In the genomic region with DNA sequence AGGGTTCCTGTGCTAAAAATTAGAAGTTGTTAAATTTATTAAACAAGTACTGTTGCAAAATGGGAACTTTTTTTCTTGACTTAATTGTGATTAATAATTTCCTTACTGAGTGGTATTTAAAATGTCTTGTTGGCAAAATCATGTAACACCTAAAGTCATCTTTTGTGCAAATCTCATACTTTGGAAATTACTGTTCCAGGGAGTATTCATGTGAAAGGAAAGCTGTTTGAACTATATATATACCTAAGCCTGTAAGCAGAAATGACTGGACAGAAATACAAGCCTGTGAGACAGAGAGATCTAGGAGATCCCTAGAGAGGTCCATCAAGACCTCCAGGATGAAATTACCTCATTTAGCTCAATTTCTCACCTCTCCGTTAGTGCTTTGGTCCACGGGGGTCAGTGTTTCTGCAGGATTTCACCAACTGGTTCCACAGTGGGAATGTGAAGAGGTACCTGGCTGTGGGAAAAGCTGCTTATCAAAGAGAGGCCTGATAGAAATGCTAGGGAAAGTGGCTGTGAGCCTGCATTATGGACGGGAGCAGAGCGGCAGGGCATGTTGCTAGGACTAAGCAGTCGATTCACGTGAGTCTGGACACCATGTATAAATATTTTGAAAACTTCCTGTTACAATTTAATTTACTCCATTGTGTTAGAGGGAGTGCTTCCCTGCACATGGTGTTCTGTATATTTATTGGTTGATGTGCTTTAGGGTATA, we compare ENCODE assay signal across 21 cellular contexts. TPM values are rescaled to one million over a fixed set of nuclear protein-coding genes. Genes with fewer than 3 reads are reported as not detected.
A peak's percentile ranks its signal among the peaks of the same experiment; 100 is the strongest.
DNase-seq lines count a peak whose midpoint lies in the region; FAIRE-seq and TF ChIP-seq lines count a peak whose summit lies in the region.
"Had no signal": no experiment of that assay in that cellular context is flagged by ENCODE, and none has a peak within 500 bp of the region (broad histone marks: within the 10 kb centered on the region; RNA-seq: fewer than 3 reads in every experiment).

No MANE protein-coding gene starts in this region.

- H3K27me3 Mint-ChIP-seq in activated naive CD4-positive, alpha-beta T cell treated with anti-CD3 and anti-CD28 coated beads for 36 hours (ENCODE audit: low read depth), result no peaks in the 10 kb centered on the region
- H3K27me3 Mint-ChIP-seq in nephron progenitor cell (ENCODE audit: low read depth, poor library complexity), result no peaks in the 10 kb centered on the region
- H3K27me3 Mint-ChIP-seq: central memory CD8-positive, alpha-beta T cell; naive thymus-derived CD4-positive, alpha-beta T cell had no signal

- no peak overlapping the region for H3K9ac ChIP-seq in Loucy (ENCODE audit: low read depth, low read length, poor library complexity, severe bottlenecking)

- H3K36me3 Mint-ChIP-seq in activated naive CD4-positive, alpha-beta T cell treated with anti-CD3 and anti-CD28 coated beads for 36 hours (ENCODE audit: low read depth), result peaks cover 37% of the 10 kb centered on the region
- peaks cover 32% of the 10 kb centered on the region for H3K36me3 Mint-ChIP-seq in nephron progenitor cell (ENCODE audit: low read depth)

- H4K20me1 ChIP-seq in Loucy (ENCODE audit: insufficient read depth, low read length, poor library complexity, severe bottlenecking), result peaks cover 98% of the 10 kb centered on the region

- H3K36me3 ChIP-seq in Loucy (ENCODE audit: insufficient read depth, low read length), result peaks cover 40% of the 10 kb centered on the region; the same call in 1 of the 2 replicates

- intact Hi-C loops in activated naive CD4-positive, alpha-beta T cell treated with anti-CD3 and anti-CD28 coated beads for 36 hours (cut with micrococcal nuclease), result loop anchor here (1.0 kb wide), 1 partner anchor 7 kb away; no protein-coding TSS in a partner anchor

- no peak for TF ChIP-seq CTCF in Loucy (conservative IDR thresholded peaks at IDR 0.05; ENCODE audit: low read length)
- TF ChIP-seq CTCF in nephron progenitor cell (IDR thresholded peaks at IDR 0.05), result no peak

- H3K9me2 ChIP-seq in Loucy (replicated peaks; ENCODE audit: low read depth, low read length), result no peaks in the 10 kb centered on the region

- peaks cover 51% of the 10 kb centered on the region for H3K4me1 ChIP-seq in Loucy (ENCODE audit: insufficient read depth, low read length, poor library complexity, severe bottlenecking)

- FAIRE-seq in GM12892 (lab: Jason Lieb, UNC), result no peak
- FAIRE-seq: D721Med, endothelial cell of umbilical vein, H54, HTR-8/SVneo, pancreas had no signal

- H3K9me3 Mint-ChIP-seq in activated naive CD4-positive, alpha-beta T cell treated with anti-CD3 and anti-CD28 coated beads for 36 hours, result no peaks in the 10 kb centered on the region
- no peaks in the 10 kb centered on the region for H3K9me3 Mint-ChIP-seq in nephron progenitor cell
- H3K9me3 Mint-ChIP-seq: central memory CD8-positive, alpha-beta T cell; naive thymus-derived CD4-positive, alpha-beta T cell had no signal

- H3K4me3 Mint-ChIP-seq in activated naive CD4-positive, alpha-beta T cell treated with anti-CD3 and anti-CD28 coated beads for 36 hours, result no peak overlapping the region
- H3K4me3 Mint-ChIP-seq in nephron progenitor cell, result no peak overlapping the region
- H3K4me3 Mint-ChIP-seq: central memory CD8-positive, alpha-beta T cell had no signal

- peak overlapping the region; percentile 54 for H3K4me2 ChIP-seq in Loucy (ENCODE audit: low read depth, low read length, poor library complexity, severe bottlenecking)

- peak overlapping the region; percentile 17 for H3K4me3 ChIP-seq in Loucy (ENCODE audit: low read length, poor library complexity, severe bottlenecking)
- H3K4me3 ChIP-seq: ascending aorta, pancreas, sigmoid colon, upper lobe of right lung had no signal

- peak overlapping the region; percentile 50 for H3K27ac Mint-ChIP-seq in activated naive CD4-positive, alpha-beta T cell treated with anti-CD3 and anti-CD28 coated beads for 36 hours
- peak overlapping the region; percentile 46 for H3K27ac Mint-ChIP-seq in nephron progenitor cell
- H3K27ac Mint-ChIP-seq: naive thymus-derived CD4-positive, alpha-beta T cell had no signal

- H3K79me2 ChIP-seq in Loucy (ENCODE audit: insufficient read depth, low read length), result peaks cover 100% of the 10 kb centered on the region

- DNase-seq in activated naive CD4-positive, alpha-beta T cell treated with anti-CD3 and anti-CD28 coated beads for 36 hours, result no peak
- DNase-seq in activated naive CD4-positive, alpha-beta T cell treated with Interleukin-2 at 50 U/mL for 16 hours, result no peak
- DNase-seq in GM12892 (ENCODE audit: insufficient read length), result no peak
- DNase-seq in nephron progenitor cell, result no peak
- DNase-seq in iPS-NIHi11 (ENCODE audit: low spot score), result no peak
- DNase-seq in activated CD4-positive, alpha-beta T cell treated with anti-CD3 and anti-CD28 coated beads, Interleukin-2, amount 50 U/mL, for 1 hour, result no peak
- DNase-seq: Karpas-422; left colon; naive thymus-derived CD4-positive, alpha-beta T cell; NCI-H1694 treated with DMSO at 0.1 percent for 48 hours; pancreas; sigmoid colon; stimulated activated CD4-positive, alpha-beta T cell treated with anti-CD3 and anti-CD28 coated beads, Interleukin-15, amount 100 ng/mL, for 24 hours; upper lobe of right lung had no signal

- CTCF ChIA-PET in activated naive CD4-positive, alpha-beta T cell treated with anti-CD3 and anti-CD28 coated beads for 36 hours (lab: Charles Lee), result no interaction called here

- H3K9me3 ChIP-seq in Loucy (ENCODE audit: insufficient read depth, low read depth, low read length), result no peaks in the 10 kb centered on the region
- H3K9me3 ChIP-seq: ascending aorta, pancreas, sigmoid colon, upper lobe of right lung had no signal

- H3K4me1 Mint-ChIP-seq in activated naive CD4-positive, alpha-beta T cell treated with anti-CD3 and anti-CD28 coated beads for 36 hours (ENCODE audit: low read depth), result peaks cover 76% of the 10 kb centered on the region
- peaks cover 40% of the 10 kb centered on the region for H3K4me1 Mint-ChIP-seq in nephron progenitor cell

- H3F3A ChIP-seq in Loucy (ENCODE audit: low read depth), result no peaks in the 10 kb centered on the region

- no peak overlapping the region for H2AFZ ChIP-seq in Loucy (ENCODE audit: low read length)

- H3K27me3 ChIP-seq in Loucy (ENCODE audit: insufficient read depth, low read length, poor library complexity, severe bottlenecking), result no peaks in the 10 kb centered on the region
- H3K27me3 ChIP-seq: ascending aorta, pancreas, sigmoid colon, upper lobe of right lung had no signal

- 0 out of 2 replicates have a peak, but pooled peaks have one; percentile 14 for TF ChIP-seq POLR2A in GM12892 (IDR thresholded peaks at IDR 0.05; ENCODE audit: low read depth, low read length)

RNA-seq across cellular contexts. Expression of gene LUC7L2, which starts 7.9 kb away (rescaled TPM):
- 100 to 1,000 TPM; 132 to 138 TPM for total RNA-seq in activated naive CD4-positive, alpha-beta T cell treated with anti-CD3 and anti-CD28 coated beads for 36 hours
- polyA plus RNA-seq in GM12892 (2012; ENCODE audit: missing spikeins), result 67.6 TPM

RNA-seq across cellular contexts. Expression of gene FMC1, which starts 26.5 kb away (rescaled TPM):
- 10 to 100 TPM in 1 of 2 experiments, 1 to 10 TPM in 1; 7.1 to 10.6 TPM for total RNA-seq in activated naive CD4-positive, alpha-beta T cell treated with anti-CD3 and anti-CD28 coated beads for 36 hours
- polyA plus RNA-seq in GM12892 (2012; ENCODE audit: missing spikeins), result 12.6 TPM
- total RNA-seq: ascending aorta had no signal
